In the genomic region with DNA sequence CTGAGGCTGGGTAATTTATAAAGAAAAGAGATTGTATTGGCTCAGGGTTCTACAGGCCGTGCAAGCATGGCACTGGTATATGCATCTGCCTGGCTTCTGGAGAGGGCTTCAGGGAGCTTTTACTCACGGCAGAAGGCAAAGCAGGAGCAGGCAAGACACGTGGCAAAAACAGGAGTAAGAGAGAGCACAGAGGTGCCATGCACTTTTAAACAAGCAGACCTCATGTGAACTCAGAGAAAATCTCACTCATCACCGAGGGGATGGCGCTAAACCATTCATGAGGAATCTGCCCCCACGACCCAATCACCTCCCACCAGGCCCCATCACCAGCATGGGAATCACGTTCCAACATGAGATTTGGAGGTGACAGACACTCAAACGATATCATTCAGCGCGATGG, we compare ENCODE assay signal across 5 cellular contexts.
"Had no signal": no experiment of that assay in that cellular context is flagged by ENCODE, and none has a peak within 500 bp of the region (broad histone marks: within the 10 kb centered on the region; RNA-seq: fewer than 3 reads in every experiment).

No MANE protein-coding gene starts in this region.

- DNase-seq: IMR-90, KBM-7 had no signal

- ATAC-seq: HepG2, K562 had no signal

- H3K4me3 ChIP-seq: K562 had no signal

- H3K27ac ChIP-seq: HL-60 had no signal
